Comparison of ENCODE assay signal across 8 cellular contexts in genomic region chr22:45318168-45318557, GRCh38. TPM values are rescaled to one million over a fixed set of nuclear protein-coding genes. Genes with fewer than 3 reads are reported as not detected.
DNase-seq lines count a peak whose midpoint lies in the region; ATAC-seq and TF ChIP-seq lines count a peak whose summit lies in the region.

No MANE protein-coding gene starts in this region.

- H3K79me2 ChIP-seq in GM23338 (replicated peaks; ENCODE audit: insufficient read depth): peaks cover 92% of the 10 kb centered on the region

- H3K27me3 ChIP-seq in CD8-positive, alpha-beta T cell (ENCODE audit: insufficient read depth, low read length): no peaks in the 10 kb centered on the region
- no peaks in the 10 kb centered on the region for H3K27me3 ChIP-seq in GM23338 (ENCODE audit: insufficient read depth)

- H3K9me3 Mint-ChIP-seq in CD8-positive, alpha-beta T cell: no peaks in the 10 kb centered on the region
- no peaks in the 10 kb centered on the region for H3K9me3 Mint-ChIP-seq in GM23338

- H4K20me1 ChIP-seq in GM23338 (replicated peaks; ENCODE audit: insufficient read depth): peaks cover 26% of the 10 kb centered on the region

- H3K9me2 ChIP-seq in GM23338 (ENCODE audit: insufficient read depth): no peaks in the 10 kb centered on the region

- peak overlapping the region; percentile 100 for H3K27ac Mint-ChIP-seq in CD8-positive, alpha-beta T cell
- H3K27ac Mint-ChIP-seq in GM23338: peak overlapping the region; percentile 32

- no peaks in the 10 kb centered on the region for H3K27me3 Mint-ChIP-seq in CD8-positive, alpha-beta T cell (ENCODE audit: low read depth)
- peaks cover 5% of the 10 kb centered on the region for H3K27me3 Mint-ChIP-seq in GM23338 (ENCODE audit: insufficient read depth, low read depth, poor library complexity)

- intact Hi-C loops in CD8-positive, alpha-beta T cell (cut with DNase I, micrococcal nuclease): loop anchor here (1.0 to 5.0 kb wide), 10 partner anchors 8 to 155 kb away; partner anchors contain the start of genes RIBC2 (in 2 of the 2), SMC1B (in 2 of the 2), FAM118A (in 1 of the 2) and NUP50 (in 1 of the 2)

- peaks cover 74% of the 10 kb centered on the region for H3K4me1 Mint-ChIP-seq in CD8-positive, alpha-beta T cell (ENCODE audit: low read depth)
- peaks cover 24% of the 10 kb centered on the region for H3K4me1 Mint-ChIP-seq in GM23338

- no peaks in the 10 kb centered on the region for H3K9me3 ChIP-seq in CD8-positive, alpha-beta T cell (ENCODE audit: low read length)

- peak overlapping the region; percentile 81 for H3K4me3 Mint-ChIP-seq in CD8-positive, alpha-beta T cell
- H3K4me3 Mint-ChIP-seq in GM23338: no peak overlapping the region

- POLR2A ChIA-PET in CD8-positive, alpha-beta T cell (lab: Charles Lee): interaction anchor here (1.0 to 3.2 kb wide), 3 partner anchors 9 to 72 kb away, joined by 3 to 19 read pairs (median 3); partner anchors contain the start of gene FAM118A

- peak overlapping the region; percentile 30 for H3K4me3 ChIP-seq in CD8-positive, alpha-beta T cell (ENCODE audit: low read depth, low read length)
- no peak overlapping the region for H3K4me3 ChIP-seq in GM23338

- peaks cover 5% of the 10 kb centered on the region; the same call in 1 of the 2 replicates for H3F3A ChIP-seq in GM23338 (replicated peaks; ENCODE audit: low read depth)

- ATAC-seq in CD8-positive, alpha-beta T cell: peak; percentile 65
- peak; percentile 78 for ATAC-seq in GM23338

- TF ChIP-seq CTCF in CD8-positive, alpha-beta T cell (IDR thresholded peaks at IDR 0.05): no peak
- no peak for TF ChIP-seq CTCF in GM23338 (conservative IDR thresholded peaks at IDR 0.05; ENCODE audit: low read depth in 2 of 2)

- H3K36me3 Mint-ChIP-seq in CD8-positive, alpha-beta T cell: peaks cover 22% of the 10 kb centered on the region
- H3K36me3 Mint-ChIP-seq in GM23338 (ENCODE audit: low read depth): peaks cover 4% of the 10 kb centered on the region; the same call in 2 of the 3 replicates

- H2AFZ ChIP-seq in GM23338: no peak overlapping the region

- peaks cover 34% of the 10 kb centered on the region for H3K4me1 ChIP-seq in CD8-positive, alpha-beta T cell (ENCODE audit: insufficient read depth, low read length)
- H3K4me1 ChIP-seq in GM23338 (ENCODE audit: insufficient read depth): peaks cover 15% of the 10 kb centered on the region; the same call in 1 of the 2 replicates

- no peak overlapping the region for H3K4me2 ChIP-seq in GM23338

- DNase-seq in CD8-positive, alpha-beta T cell: peak; percentile 78 to 95 (median 87)
- peak; percentile 72 for DNase-seq in GM23338 (ENCODE audit: low spot score)
- DNase-seq in NCI-H2196 (lab: John Stamatoyannopoulos, UW; ENCODE audit: unreplicated experiment): peak; percentile 95
- peak; percentile 74 to 76 for DNase-seq in activated CD8-positive, alpha-beta memory T cell treated with anti-CD3 and anti-CD28 coated beads for 1 hour (ENCODE audit: extremely low read depth in 1 of 2, low read depth in 1 of 2)
- peak; percentile 86 for DNase-seq in effector CD8-positive, alpha-beta T cell (lab: John Stamatoyannopoulos, UW)
- DNase-seq in mucosa of gallbladder (ENCODE audit: low spot score): peak; percentile 87
- DNase-seq in stimulated activated CD8-positive, alpha-beta memory T cell treated with anti-CD3 and anti-CD28 coated beads, Interleukin-2, amount 100 ng/mL, for 1 hour (ENCODE audit: low read depth in 2 of 2): peak; percentile 75 to 76
- DNase-seq in mesenteric fat pad (ENCODE audit: low spot score): no peak

- CTCF ChIA-PET in CD8-positive, alpha-beta T cell (lab: Charles Lee): interaction anchor here (1.6 kb wide), 1 partner anchor 15 kb away, joined by 4 read pairs; no protein-coding TSS in a partner anchor

- H3K36me3 ChIP-seq in CD8-positive, alpha-beta T cell (ENCODE audit: insufficient read depth, low read length): peaks cover 9% of the 10 kb centered on the region
- H3K36me3 ChIP-seq in GM23338 (ENCODE audit: insufficient read depth): no peaks in the 10 kb centered on the region

- H3K27ac ChIP-seq in CD8-positive, alpha-beta T cell (ENCODE audit: low read depth, low read length): peak overlapping the region; percentile 97
- H3K27ac ChIP-seq in GM23338 (ENCODE audit: low read depth): peak overlapping the region; percentile 32; the same call in 1 of the 2 replicates

TF ChIP-seq in GM23338, 12 proteins besides CTCF, POLR2A, EP300 and RAD21:
- TF ChIP-seq ZNF331 (CRISPR knock-in tag; IDR thresholded peaks at IDR 0.05; ENCODE audit: low read depth) (no peak), ZNF462 (CRISPR knock-in tag; IDR thresholded peaks at IDR 0.05) (no peak), EZH2phosphoT487 (IDR thresholded peaks at IDR 0.05; ENCODE audit: unreplicated experiment) (no peak)

RNA-seq across cellular contexts. Expression of gene FAM118A, which starts 8.4 kb away (rescaled TPM):
- total RNA-seq in CD8-positive, alpha-beta T cell: 100 to 1,000 TPM; 194 to 196 TPM
- 20.3 and 22.0 TPM in 2 replicates for total RNA-seq in GM23338 (2014; rRNA removed; shearing (Covaris generic))
- 9.8 and 11.9 TPM in 2 replicates for polyA plus RNA-seq in GM23338 (2016; fragmentation: Nextera tagmentation; extraction: Ambion mirVana)
- total RNA-seq in mucosa of gallbladder: 76.3 TPM
- 22.2 TPM for total RNA-seq in mesenteric fat pad

RNA-seq across cellular contexts. Expression of gene UPK3A, which starts 33.4 kb away (rescaled TPM):
- not detected for total RNA-seq in CD8-positive, alpha-beta T cell
- total RNA-seq in GM23338 (2014; rRNA removed; shearing (Covaris generic)): 0.89 TPM in 1 of 2 replicates, not detected in the other
- polyA plus RNA-seq in GM23338 (2016; fragmentation: Nextera tagmentation; extraction: Ambion mirVana): 0.47 and 1.1 TPM in 2 replicates
- total RNA-seq in mucosa of gallbladder (0.40 TPM), mesenteric fat pad (not detected)
